In the genomic region with DNA sequence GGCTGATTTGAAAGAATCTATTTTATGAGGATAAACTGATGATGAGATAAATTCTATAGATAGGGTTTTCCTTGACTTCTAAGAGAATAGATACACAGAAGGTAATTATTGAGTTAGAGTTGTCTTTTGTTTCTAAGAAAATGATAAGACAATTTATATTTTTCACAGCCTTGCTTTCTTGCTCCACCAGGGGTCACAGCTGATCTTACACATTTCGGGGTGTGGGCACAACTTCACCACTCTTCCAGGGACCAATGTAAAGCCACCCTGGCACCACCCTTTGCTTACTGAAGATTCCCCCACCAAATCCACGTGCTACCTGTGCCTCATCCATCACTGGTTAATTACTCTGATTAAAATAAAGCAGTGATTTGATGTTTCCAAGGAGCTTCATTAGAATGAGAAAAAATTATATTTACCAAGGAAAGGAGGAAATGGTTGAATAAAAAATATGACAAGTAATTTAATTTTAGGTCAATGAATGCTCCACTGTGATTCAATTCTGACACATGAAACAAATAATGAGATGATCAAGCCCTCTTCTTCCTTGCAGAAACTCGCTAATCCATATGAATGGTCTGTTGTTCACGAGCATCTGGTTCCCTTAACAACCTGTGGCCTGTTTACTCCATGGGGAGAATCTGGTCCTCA, we compare ENCODE assay signal across 13 cellular contexts.
DNase-seq lines count a peak whose midpoint lies in the region; ATAC-seq and TF ChIP-seq lines count a peak whose summit lies in the region.
"Had no signal": no experiment of that assay in that cellular context is flagged by ENCODE, and none has a peak within 500 bp of the region (broad histone marks: within the 10 kb centered on the region; RNA-seq: fewer than 3 reads in every experiment).

No MANE protein-coding gene starts in this region.

- peak overlapping the region; percentile 84; the same call in 1 of the 2 replicates for H2AFZ ChIP-seq in OCI-LY7 (ENCODE audit: low read length)

- 86 to 90% methylated on average over 1 to 4 of the region's 4 CpGs for WGBS in endodermal cell (ENCODE audit: insufficient coverage in 1 of 2, insufficient read length in 1 of 2), 2 experiments
- 92 to 97% (median 96%) methylated on average over 4 of the region's 4 CpGs for WGBS in psoas muscle, 3 donors

- 0 out of 2 replicates have a peak overlapping the region, but pooled peaks have one; percentile 33 for H3K4me2 ChIP-seq in OCI-LY7 (ENCODE audit: low read length)

- H3K27me3 Mint-ChIP-seq in endodermal cell (ENCODE audit: insufficient read depth), result no peaks in the 10 kb centered on the region
- H3K27me3 Mint-ChIP-seq in activated CD4-positive, alpha-beta memory T cell treated with anti-CD3 and anti-CD28 coated beads for 36 hours, result no peaks in the 10 kb centered on the region

- H3K9ac ChIP-seq in endodermal cell (ENCODE audit: extremely low read depth, low read length, poor library complexity, severe bottlenecking), result no peak overlapping the region

- H3K36me3 ChIP-seq in OCI-LY7 (ENCODE audit: insufficient read depth, low read length), result no peaks in the 10 kb centered on the region
- H3K36me3 ChIP-seq in endodermal cell (ENCODE audit: control insufficient read depth, insufficient read depth, low read length), result no peaks in the 10 kb centered on the region
- no peaks in the 10 kb centered on the region for H3K36me3 ChIP-seq in psoas muscle (ENCODE audit: insufficient read depth in 1 of 2, low read depth in 1 of 2)

- H3K9me3 ChIP-seq in OCI-LY7 (ENCODE audit: low read length), result no peaks in the 10 kb centered on the region
- no peaks in the 10 kb centered on the region for H3K9me3 ChIP-seq in endodermal cell (ENCODE audit: control insufficient read depth, low read length)
- no peaks in the 10 kb centered on the region for H3K9me3 ChIP-seq in psoas muscle

- POLR2A ChIA-PET in OCI-LY7 (lab: Charles Lee), result interaction anchor here (0.6 to 1.1 kb wide), 3 partner anchors 9 to 282 kb away, joined by 3 read pairs; no protein-coding TSS in a partner anchor
- POLR2A ChIA-PET in activated CD4-positive, alpha-beta memory T cell treated with anti-CD3 and anti-CD28 coated beads for 36 hours (lab: Charles Lee), result no interaction called here

- peak; percentile 65 for TF ChIP-seq CTCF in OCI-LY7 (conservative IDR thresholded peaks at IDR 0.05; ENCODE audit: low read length)
- TF ChIP-seq CTCF in endodermal cell (conservative IDR thresholded peaks at IDR 0.05), result peak; percentile 38
- TF ChIP-seq CTCF in psoas muscle (IDR thresholded peaks at IDR 0.05), result no peak

- H3K4me3 ChIP-seq in OCI-LY7 (ENCODE audit: low read depth, low read length, poor library complexity, severe bottlenecking) (no peak overlapping the region), endodermal cell (ENCODE audit: low read length) (no peak overlapping the region), psoas muscle (no peak overlapping the region)

- intact Hi-C loops in OCI-LY7 (cut with micrococcal nuclease; ENCODE audit: unreplicated experiment), result no loop called here
- intact Hi-C loops in psoas muscle (cut with DNase I), result no loop called here
- intact Hi-C loops in activated CD4-positive, alpha-beta memory T cell treated with anti-CD3 and anti-CD28 coated beads for 36 hours (cut with micrococcal nuclease), result no loop called here

- H3K27me3 ChIP-seq in endodermal cell (ENCODE audit: control insufficient read depth, insufficient read depth, low read length, poor library complexity, severe bottlenecking), result no peaks in the 10 kb centered on the region
- H3K27me3 ChIP-seq in psoas muscle (ENCODE audit: insufficient read depth in 3 of 3, low read length in 2 of 3), result no peaks in the 10 kb centered on the region

- no peaks in the 10 kb centered on the region for H3K79me2 ChIP-seq in OCI-LY7 (ENCODE audit: insufficient read depth, low read depth, low read length)

- ATAC-seq in psoas muscle (no peak), GM21529 (IDR thresholded peaks at IDR 0.05; ENCODE audit: unreplicated experiment) (no peak), HG03565 (IDR thresholded peaks at IDR 0.05; ENCODE audit: unreplicated experiment) (no peak)
- ATAC-seq: naive thymus-derived CD8-positive, alpha-beta T cell had no signal

- CTCF ChIA-PET in OCI-LY7 (lab: Charles Lee; ENCODE audit: unreplicated experiment), result interaction anchor here (0.5 kb wide), 1 partner anchor 31 kb away, joined by 3 read pairs; no protein-coding TSS in a partner anchor
- CTCF ChIA-PET in activated CD4-positive, alpha-beta memory T cell treated with anti-CD3 and anti-CD28 coated beads for 36 hours (lab: Charles Lee), result no interaction called here

- H3K27ac Mint-ChIP-seq in endodermal cell, result no peak overlapping the region
- H3K27ac Mint-ChIP-seq in activated CD4-positive, alpha-beta memory T cell treated with anti-CD3 and anti-CD28 coated beads for 36 hours, result no peak overlapping the region
- H3K27ac Mint-ChIP-seq: naive thymus-derived CD8-positive, alpha-beta T cell had no signal

- H3K36me3 Mint-ChIP-seq in endodermal cell (ENCODE audit: low read depth), result no peaks in the 10 kb centered on the region
- no peaks in the 10 kb centered on the region for H3K36me3 Mint-ChIP-seq in activated CD4-positive, alpha-beta memory T cell treated with anti-CD3 and anti-CD28 coated beads for 36 hours
- H3K36me3 Mint-ChIP-seq: naive thymus-derived CD8-positive, alpha-beta T cell had no signal

- no peaks in the 10 kb centered on the region for H3K9me3 Mint-ChIP-seq in endodermal cell
- H3K9me3 Mint-ChIP-seq in activated CD4-positive, alpha-beta memory T cell treated with anti-CD3 and anti-CD28 coated beads for 36 hours, result no peaks in the 10 kb centered on the region
- H3K9me3 Mint-ChIP-seq: naive thymus-derived CD8-positive, alpha-beta T cell had no signal

- H3K4me1 ChIP-seq in OCI-LY7 (ENCODE audit: insufficient read depth, low read length, poor library complexity, severe bottlenecking) (peaks cover 24% of the 10 kb centered on the region), endodermal cell (ENCODE audit: control insufficient read depth, insufficient read depth, low read length) (peaks cover 4% of the 10 kb centered on the region), psoas muscle (peaks cover 7% of the 10 kb centered on the region)

- BruUV-seq in OCI-LY7 (replicated peaks; lab: Mats Ljungman, UMichigan), result no TSS peak

- H4K20me1 ChIP-seq in OCI-LY7 (ENCODE audit: insufficient read depth, low read length), result no peaks in the 10 kb centered on the region

- peaks cover 8% of the 10 kb centered on the region for H3K4me1 Mint-ChIP-seq in endodermal cell
- no peaks in the 10 kb centered on the region for H3K4me1 Mint-ChIP-seq in activated CD4-positive, alpha-beta memory T cell treated with anti-CD3 and anti-CD28 coated beads for 36 hours (ENCODE audit: low read depth)

- no peak overlapping the region for H3K4me3 Mint-ChIP-seq in endodermal cell
- H3K4me3 Mint-ChIP-seq in activated CD4-positive, alpha-beta memory T cell treated with anti-CD3 and anti-CD28 coated beads for 36 hours, result no peak overlapping the region
- H3K4me3 Mint-ChIP-seq: naive thymus-derived CD8-positive, alpha-beta T cell had no signal

- H3K9me2 ChIP-seq in OCI-LY7 (ENCODE audit: insufficient read depth, low read length), result no peaks in the 10 kb centered on the region

- DNase-seq in Daoy (ENCODE audit: low read depth) (peak; percentile 55), OCI-LY7 (ENCODE audit: low spot score) (peak; percentile 15), endodermal cell (no peak), psoas muscle (no peak), NCI-H446 treated with DMSO at 0.1 percent for 48 hours (lab: John Stamatoyannopoulos, UW) (no peak)
- DNase-seq in activated CD4-positive, alpha-beta memory T cell treated with anti-CD3 and anti-CD28 coated beads for 36 hours, result no peak
- DNase-seq: activated T-cell treated with anti-CD3 and anti-CD28 coated beads, Interleukin-2, amount 50 U/mL, for 48 hours; naive thymus-derived CD8-positive, alpha-beta T cell; RPMI8226; stimulated activated CD4-positive, alpha-beta T cell treated with anti-CD3 and anti-CD28 coated beads, Interleukin-15, amount 100 ng/mL, for 24 hours; stimulated activated naive CD4-positive, alpha-beta T cell had no signal

- H3K27ac ChIP-seq in OCI-LY7 (ENCODE audit: low read depth, low read length, poor library complexity, severe bottlenecking) (no peak overlapping the region), endodermal cell (ENCODE audit: low read depth, low read length) (no peak overlapping the region), psoas muscle (peak overlapping the region; percentile 43)

Comparison
In these comparisons a context has a peak if more than half of its experiments do, and no peak if none do; other contexts are left out.
1. DNase-seq: peak in Daoy (single experiment) and OCI-LY7 (single experiment); none in endodermal cell (single experiment), psoas muscle (0 of 2), activated CD4-positive, alpha-beta memory T cell treated with anti-CD3 and anti-CD28 coated beads for 36 hours (single experiment) and NCI-H446 treated with DMSO at 0.1 percent for 48 hours (single experiment).